20 cellular contexts compared by ENCODE assay signal in the genomic region with DNA sequence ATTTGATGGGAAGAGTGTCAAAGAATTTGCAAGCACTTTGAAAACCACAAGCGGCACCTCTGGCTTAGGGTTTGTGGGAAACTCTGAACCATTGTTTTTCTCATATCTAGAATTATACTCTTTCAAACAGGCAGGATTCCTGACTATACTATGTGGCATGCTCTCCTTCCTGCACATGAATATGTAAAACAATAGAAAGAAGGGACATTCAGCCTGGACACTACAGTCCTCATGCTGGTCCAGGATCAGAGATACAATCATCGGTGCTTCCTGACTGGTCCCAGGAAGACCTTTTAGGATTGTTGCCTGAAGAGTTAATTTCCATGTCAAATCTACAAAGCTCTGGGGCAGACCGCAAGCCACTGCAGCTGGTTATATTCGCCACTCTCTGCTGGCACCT. TPM values are rescaled to one million over a fixed set of nuclear protein-coding genes. Genes with fewer than 3 reads are reported as not detected.
"Had no signal": no experiment of that assay in that cellular context is flagged by ENCODE, and none has a peak within 500 bp of the region (broad histone marks: within the 10 kb centered on the region; RNA-seq: fewer than 3 reads in every experiment).

No MANE protein-coding gene starts in this region.

- H3K4me3 ChIP-seq: breast epithelium, coronary artery, hepatocyte, left lung, upper lobe of right lung had no signal

- DNase-seq: activated CD4-positive, alpha-beta T cell treated with anti-CD3 and anti-CD28 coated beads, Interleukin-2, amount 10 ng/mL, durations not matched to agents 24 days and 14 days; activated CD8-positive, alpha-beta memory T cell treated with anti-CD3 and anti-CD28 coated beads, Interleukin-2, amount 10 ng/mL, durations not matched to agents 7 days and 5 days; activated CD8-positive, alpha-beta T cell treated with anti-CD3 and anti-CD28 coated beads for 36 hours; activated gamma-delta T cell; activated naive CD4-positive, alpha-beta T cell treated with anti-CD3 and anti-CD28 coated beads, Interleukin-2, amount 50 U/mL, for 16 hours; activated naive CD8-positive, alpha-beta T cell treated with anti-CD3 and anti-CD28 coated beads, Interleukin-2, amount 50 U/mL, for 24 hours; activated T-cell treated with anti-CD3 and anti-CD28 coated beads for 4 hours; anterior cingulate cortex; glutamatergic neuron; kidney glomerular epithelial cell; left lung; mammary epithelial cell; stimulated activated CD4-positive, alpha-beta T cell treated with anti-CD3 and anti-CD28 coated beads, Interleukin-4, amount 100 ng/mL, for 4 hours; stimulated activated naive CD8-positive, alpha-beta T cell treated with anti-CD3 and anti-CD28 coated beads, Interleukin-15, Interleukin-2, amounts not matched to agents 100 U/mL and 50 U/mL, for 24 hours; upper lobe of right lung had no signal

- H3K4me2 ChIP-seq: hepatocyte had no signal

- H3K27me3 ChIP-seq: breast epithelium, hepatocyte, left lung, upper lobe of right lung had no signal

- H3K4me1 ChIP-seq: breast epithelium, left lung, upper lobe of right lung had no signal

- H3K36me3 ChIP-seq: breast epithelium, left lung, upper lobe of right lung had no signal

- H3K27ac ChIP-seq: breast epithelium, coronary artery, hepatocyte, upper lobe of right lung, VCaP had no signal

- H3K79me2 ChIP-seq: hepatocyte had no signal

RNA-seq across cellular contexts. Expression of gene RASGRP3, which starts 55.7 kb away (rescaled TPM):
- total RNA-seq: progenitor cell of endocrine pancreas had no signal
